Comparison of ENCODE assay signal across 19 cellular contexts in genomic region chr17:31307640-31308039, GRCh38. TPM values are rescaled to one million over a fixed set of nuclear protein-coding genes. Genes with fewer than 3 reads are reported as not detected.
A peak's percentile ranks its signal among the peaks of the same experiment; 100 is the strongest.
DNase-seq lines count a peak whose midpoint lies in the region; ATAC-seq and TF ChIP-seq lines count a peak whose summit lies in the region.
"Had no signal": no experiment of that assay in that cellular context is flagged by ENCODE, and none has a peak within 500 bp of the region (broad histone marks: within the 10 kb centered on the region; RNA-seq: fewer than 3 reads in every experiment).

No MANE protein-coding gene starts in this region.

- no peak overlapping the region for H3K18ac ChIP-seq in IMR-90 (ENCODE audit: low read depth, low read length)

- H3K27me3 Mint-ChIP-seq in activated CD4-positive, alpha-beta T cell treated with anti-CD3 and anti-CD28 coated beads, Interleukin-2, amount 10 ng/mL, durations not matched to agents 24 days and 14 days: no peaks in the 10 kb centered on the region
- no peaks in the 10 kb centered on the region for H3K27me3 Mint-ChIP-seq in natural killer cell treated with Interleukin-12 subunit alpha and Interleukin-12 subunit beta and Interleukin-15 and Interleukin-18, amount 100 ng/mL, for 72 hours

- H3K27me3 ChIP-seq in IMR-90 (ENCODE audit: control insufficient read depth, insufficient read depth, low read length): no peaks in the 10 kb centered on the region
- H3K27me3 ChIP-seq: hepatocyte, testis had no signal

- H2BK15ac ChIP-seq in IMR-90 (ENCODE audit: low read depth, low read length): no peak overlapping the region

- no peak overlapping the region for H3K14ac ChIP-seq in IMR-90 (replicated peaks; ENCODE audit: low read depth, low read length)

- no peak for TF ChIP-seq POLR2A in IMR-90 (IDR thresholded peaks at IDR 0.05; ENCODE audit: low read depth, low read length)

- no peak overlapping the region for H4K91ac ChIP-seq in IMR-90 (ENCODE audit: insufficient read depth, low read depth, low read length)

- H2AK9ac ChIP-seq in IMR-90 (replicated peaks; ENCODE audit: low read depth, low read length, poor library complexity): no peak overlapping the region

- TF ChIP-seq RAD21 in IMR-90 (IDR thresholded peaks at IDR 0.05; ENCODE audit: low read length): no peak

- no peak overlapping the region for H4K5ac ChIP-seq in IMR-90 (ENCODE audit: low read depth, low read length)

- H3K27ac Mint-ChIP-seq in activated CD4-positive, alpha-beta T cell treated with anti-CD3 and anti-CD28 coated beads, Interleukin-2, amount 10 ng/mL, durations not matched to agents 24 days and 14 days: peak overlapping the region; percentile 91
- peak overlapping the region in 1 of 2 donors; percentile 84 for H3K27ac Mint-ChIP-seq in activated naive CD4-positive, alpha-beta T cell treated with anti-CD3 and anti-CD28 coated beads, Interleukin-2, amount 50 U/mL, for 72 hours
- H3K27ac Mint-ChIP-seq in natural killer cell treated with Interleukin-12 subunit alpha and Interleukin-12 subunit beta and Interleukin-15 and Interleukin-18, amount 100 ng/mL, for 72 hours: peak overlapping the region; percentile 90 to 93
- H3K27ac Mint-ChIP-seq: WTC11 had no signal

- H4K8ac ChIP-seq in IMR-90 (ENCODE audit: low read depth in 2 of 2, low read length in 2 of 2): no peak overlapping the region

- H3K4me1 ChIP-seq in IMR-90 (ENCODE audit: control insufficient read depth, insufficient read depth, low read length): no peaks in the 10 kb centered on the region
- H3K4me1 ChIP-seq: psoas muscle, testis had no signal

- H3K27ac ChIP-seq in IMR-90 (ENCODE audit: insufficient read depth, low read length): no peak overlapping the region
- H3K27ac ChIP-seq: psoas muscle, testis had no signal

- DNase-seq in activated CD4-positive, alpha-beta T cell treated with anti-CD3 and anti-CD28 coated beads, Interleukin-2, amount 10 ng/mL, durations not matched to agents 24 days and 14 days: no peak
- no peak for DNase-seq in activated CD4-positive, alpha-beta T cell treated with anti-CD3 and anti-CD28 coated beads for 4 hours
- DNase-seq in IMR-90 (no peak), NCI-H2081 (lab: John Stamatoyannopoulos, UW) (no peak)
- DNase-seq in activated naive CD4-positive, alpha-beta T cell treated with anti-CD3 and anti-CD28 coated beads, Interleukin-2, amount 50 U/mL, for 72 hours (ENCODE audit: low spot score in 2 of 2): no peak
- no peak for DNase-seq in natural killer cell treated with Interleukin-12 subunit alpha and Interleukin-12 subunit beta and Interleukin-15 and Interleukin-18, amount 100 ng/mL, for 72 hours (ENCODE audit: low spot score)
- DNase-seq: NCI-H1930; NCI-H524; psoas muscle; stimulated activated CD4-positive, alpha-beta T cell treated with anti-CD3 and anti-CD28 coated beads, Interleukin-15, amount 100 ng/mL, for 24 hours; testis had no signal

- in situ Hi-C loops in IMR-90 (cut with MboI; ENCODE audit: low sequenced_read_pairs): no loop called here

- dilution Hi-C loops in IMR-90 (cut with HindIII; ENCODE audit: low sequenced_read_pairs, unreplicated experiment): no loop called here

- no peak overlapping the region for H2AFZ ChIP-seq in IMR-90 (replicated peaks; ENCODE audit: low read length, poor library complexity)
- H2AFZ ChIP-seq: hepatocyte had no signal

- H3K4me2 ChIP-seq in IMR-90 (ENCODE audit: low read depth, low read length): no peak overlapping the region
- H3K4me2 ChIP-seq: hepatocyte had no signal

- BruUV-seq in IMR-90 (replicated peaks; lab: Mats Ljungman, UMichigan): no TSS peak

- ATAC-seq in IMR-90 (ENCODE audit: low read depth) (no peak), GM19351 (IDR thresholded peaks at IDR 0.05; ENCODE audit: unreplicated experiment) (no peak), HG02623 (IDR thresholded peaks at IDR 0.05; ENCODE audit: unreplicated experiment) (no peak)
- peak; percentile 28 to 40 for ATAC-seq in activated naive CD4-positive, alpha-beta T cell treated with anti-CD3 and anti-CD28 coated beads, Interleukin-2, amount 50 U/mL, for 72 hours
- ATAC-seq in natural killer cell treated with Interleukin-12 subunit alpha and Interleukin-12 subunit beta and Interleukin-15 and Interleukin-18, amount 100 ng/mL, for 72 hours: no peak
- ATAC-seq: Panc1, psoas muscle, WTC11 had no signal

- no peaks in the 10 kb centered on the region; the same call in none of the 2 replicates for H3K9me1 ChIP-seq in IMR-90 (ENCODE audit: insufficient read depth, low read length)

- H3K79me1 ChIP-seq in IMR-90 (ENCODE audit: low read depth in 1 of 2, low read length in 2 of 2): peaks cover 18 to 40% of the 10 kb centered on the region in 2 experiments; a peak in 3 of 4 replicates

- no peak overlapping the region for H3K4ac ChIP-seq in IMR-90 (ENCODE audit: low read depth, low read length)

- 0 out of 2 replicates have a peak overlapping the region, but pooled peaks have one; percentile 60 for H3K23ac ChIP-seq in IMR-90 (ENCODE audit: low read depth, low read length)

- no peak overlapping the region for H2BK120ac ChIP-seq in IMR-90 (ENCODE audit: low read depth, low read length)

- intact Hi-C loops in activated CD4-positive, alpha-beta T cell treated with anti-CD3 and anti-CD28 coated beads, Interleukin-2, amount 10 ng/mL, durations not matched to agents 24 days and 14 days (cut with micrococcal nuclease): loop anchor here (1.0 kb wide), 1 partner anchor 14 kb away; the partner anchor contains the start of gene EVI2A
- intact Hi-C loops in IMR-90 (cut with micrococcal nuclease): no loop called here

- peak overlapping the region; percentile 93 for H3K4me3 Mint-ChIP-seq in activated CD4-positive, alpha-beta T cell treated with anti-CD3 and anti-CD28 coated beads, Interleukin-2, amount 10 ng/mL, durations not matched to agents 24 days and 14 days
- H3K4me3 Mint-ChIP-seq in natural killer cell treated with Interleukin-12 subunit alpha and Interleukin-12 subunit beta and Interleukin-15 and Interleukin-18, amount 100 ng/mL, for 72 hours: peak overlapping the region; percentile 79
- H3K4me3 Mint-ChIP-seq: WTC11 had no signal

- no peak overlapping the region for H2BK20ac ChIP-seq in IMR-90 (ENCODE audit: low read depth, low read length)

- peaks cover 52% of the 10 kb centered on the region for H3K36me3 Mint-ChIP-seq in activated CD4-positive, alpha-beta T cell treated with anti-CD3 and anti-CD28 coated beads, Interleukin-2, amount 10 ng/mL, durations not matched to agents 24 days and 14 days (ENCODE audit: low read depth)
- peaks cover 15 to 38% of the 10 kb centered on the region in 2 donors for H3K36me3 Mint-ChIP-seq in activated naive CD4-positive, alpha-beta T cell treated with anti-CD3 and anti-CD28 coated beads, Interleukin-2, amount 50 U/mL, for 72 hours
- H3K36me3 Mint-ChIP-seq in natural killer cell treated with Interleukin-12 subunit alpha and Interleukin-12 subunit beta and Interleukin-15 and Interleukin-18, amount 100 ng/mL, for 72 hours: peaks cover 31% of the 10 kb centered on the region
- H3K36me3 Mint-ChIP-seq: WTC11 had no signal

- no peaks in the 10 kb centered on the region for H4K20me1 ChIP-seq in IMR-90 (ENCODE audit: insufficient read depth, low read length)

- H3K36me3 ChIP-seq in IMR-90 (ENCODE audit: control insufficient read depth, insufficient read depth, low read length): no peaks in the 10 kb centered on the region; the same call in 1 of the 2 replicates

- no peak overlapping the region for H2BK5ac ChIP-seq in IMR-90 (ENCODE audit: low read depth, low read length, poor library complexity, severe bottlenecking)

- POLR2A ChIA-PET in IMR-90 (lab: Charles Lee; ENCODE audit: unreplicated experiment): no interaction called here

- no CpG with 5 or more reads among the region's 1 CpG for WGBS in IMR-90 (ENCODE audit: extremely low coverage in 2 of 2, insufficient read length in 1 of 2), 2 experiments

- H3K9ac ChIP-seq in IMR-90 (ENCODE audit: low read depth, low read length): no peak overlapping the region

- H3K56ac ChIP-seq in IMR-90 (ENCODE audit: extremely low read depth, insufficient read depth, low read length): no peak overlapping the region

- CTCF ChIA-PET in IMR-90 (lab: Yijun Ruan, JAX): interaction anchor here (0.6 kb wide), 1 partner anchor 283 kb away, joined by 3 read pairs; no protein-coding TSS in a partner anchor

- H3K9me3 Mint-ChIP-seq in activated CD4-positive, alpha-beta T cell treated with anti-CD3 and anti-CD28 coated beads, Interleukin-2, amount 10 ng/mL, durations not matched to agents 24 days and 14 days: peaks cover 21% of the 10 kb centered on the region
- peaks cover 4 to 12% of the 10 kb centered on the region in 2 donors for H3K9me3 Mint-ChIP-seq in activated naive CD4-positive, alpha-beta T cell treated with anti-CD3 and anti-CD28 coated beads, Interleukin-2, amount 50 U/mL, for 72 hours
- H3K9me3 Mint-ChIP-seq in natural killer cell treated with Interleukin-12 subunit alpha and Interleukin-12 subunit beta and Interleukin-15 and Interleukin-18, amount 100 ng/mL, for 72 hours: peaks cover 5% of the 10 kb centered on the region
- H3K9me3 Mint-ChIP-seq: WTC11 had no signal

- no peak overlapping the region for H2AK5ac ChIP-seq in IMR-90 (ENCODE audit: low read depth, low read length)

- H3K9me3 ChIP-seq in IMR-90 (ENCODE audit: control insufficient read depth, insufficient read depth, low read length): no peaks in the 10 kb centered on the region
- H3K9me3 ChIP-seq: psoas muscle, testis had no signal

- TF ChIP-seq CTCF in IMR-90 (conservative IDR thresholded peaks at IDR 0.05; ENCODE audit: low read depth, low read length): no peak

- peaks cover 50% of the 10 kb centered on the region for H3K4me1 Mint-ChIP-seq in activated CD4-positive, alpha-beta T cell treated with anti-CD3 and anti-CD28 coated beads, Interleukin-2, amount 10 ng/mL, durations not matched to agents 24 days and 14 days
- H3K4me1 Mint-ChIP-seq in natural killer cell treated with Interleukin-12 subunit alpha and Interleukin-12 subunit beta and Interleukin-15 and Interleukin-18, amount 100 ng/mL, for 72 hours (ENCODE audit: low read depth in 2 of 2): peaks cover 38 to 71% of the 10 kb centered on the region in 2 donors

- no peak overlapping the region for H3K4me3 ChIP-seq in IMR-90 (ENCODE audit: insufficient read depth, low read depth, low read length)
- H3K4me3 ChIP-seq: hepatocyte, psoas muscle, testis had no signal

RNA-seq across cellular contexts. Expression of gene EVI2B, which starts 6.2 kb away (rescaled TPM):
- total RNA-seq in activated CD4-positive, alpha-beta T cell treated with anti-CD3 and anti-CD28 coated beads, Interleukin-2, amount 10 ng/mL, durations not matched to agents 24 days and 14 days: 16.6 and 18.7 TPM in 2 replicates
- total RNA-seq in IMR-90 (2012; rRNA removed): under 0.01 TPM in 2 replicates
- 0.17 and 0.24 TPM in 2 replicates for polyA plus RNA-seq in IMR-90 (2012; rRNA removed)
- 0.02 and 0.05 TPM in 2 replicates for polyA plus RNA-seq in IMR-90 (2012; cell fraction: cytosol; rRNA removed)
- polyA plus RNA-seq in IMR-90 (2012; cell fraction: nucleus; rRNA removed; ENCODE audit: low replicate concordance): 0.09 TPM in 1 of 2 replicates, not detected in the other
- 10 to 100 TPM in 1 of 2 donors, 1 to 10 TPM in 1; 7.4 to 16.1 TPM for total RNA-seq in activated naive CD4-positive, alpha-beta T cell treated with anti-CD3 and anti-CD28 coated beads, Interleukin-2, amount 50 U/mL, for 72 hours
- 10 to 100 TPM; 16.3 to 28.0 TPM for total RNA-seq in natural killer cell treated with Interleukin-12 subunit alpha and Interleukin-12 subunit beta and Interleukin-15 and Interleukin-18, amount 100 ng/mL, for 72 hours
- total RNA-seq: hepatocyte, HT-29 had no signal
- polyA plus RNA-seq: hepatocyte had no signal

RNA-seq across cellular contexts. Expression of gene OMG, which starts 10.6 kb away (rescaled TPM):
- 0.09 and 0.35 TPM in 2 replicates for total RNA-seq in activated CD4-positive, alpha-beta T cell treated with anti-CD3 and anti-CD28 coated beads, Interleukin-2, amount 10 ng/mL, durations not matched to agents 24 days and 14 days
- total RNA-seq in IMR-90 (2012; rRNA removed): 0.18 TPM in 1 of 2 replicates, not detected in the other
- polyA plus RNA-seq in IMR-90 (2012; rRNA removed): not detected in 2 replicates
- polyA plus RNA-seq in IMR-90 (2012; cell fraction: cytosol; rRNA removed): 0.13 TPM in 1 of 2 replicates, not detected in the other
- polyA plus RNA-seq in IMR-90 (2012; cell fraction: nucleus; rRNA removed; ENCODE audit: low replicate concordance): not detected in 2 replicates
- total RNA-seq in activated naive CD4-positive, alpha-beta T cell treated with anti-CD3 and anti-CD28 coated beads, Interleukin-2, amount 50 U/mL, for 72 hours: under 1 TPM in 1 of 2 donors, not detected in 1; 0.12 TPM
- 1 to 10 TPM in 1 of 2 donors, under 1 TPM in 1; 0.48 to 1.4 TPM for total RNA-seq in natural killer cell treated with Interleukin-12 subunit alpha and Interleukin-12 subunit beta and Interleukin-15 and Interleukin-18, amount 100 ng/mL, for 72 hours
- total RNA-seq: A673, hepatocyte, HT-29, M059J, psoas muscle, testis, WTC11 had no signal

RNA-seq across cellular contexts. Expression of gene EVI2A, which starts 13.8 kb away (rescaled TPM):
- 30.4 and 31.5 TPM in 2 replicates for total RNA-seq in activated CD4-positive, alpha-beta T cell treated with anti-CD3 and anti-CD28 coated beads, Interleukin-2, amount 10 ng/mL, durations not matched to agents 24 days and 14 days
- 0.90 and 1.7 TPM in 2 replicates for total RNA-seq in IMR-90 (2012; rRNA removed)
- 0.40 and 0.50 TPM in 2 replicates for polyA plus RNA-seq in IMR-90 (2012; rRNA removed)
- polyA plus RNA-seq in IMR-90 (2012; cell fraction: cytosol; rRNA removed): 0.02 TPM in 1 of 2 replicates, not detected in the other
- 0.09 TPM in 1 of 2 replicates, not detected in the other for polyA plus RNA-seq in IMR-90 (2012; cell fraction: nucleus; rRNA removed; ENCODE audit: low replicate concordance)
- 10 to 100 TPM; 16.3 to 22.0 TPM for total RNA-seq in activated naive CD4-positive, alpha-beta T cell treated with anti-CD3 and anti-CD28 coated beads, Interleukin-2, amount 50 U/mL, for 72 hours
- 10 to 100 TPM in 1 of 2 donors, 1 to 10 TPM in 1; 6.2 to 13.8 TPM for total RNA-seq in natural killer cell treated with Interleukin-12 subunit alpha and Interleukin-12 subunit beta and Interleukin-15 and Interleukin-18, amount 100 ng/mL, for 72 hours
- total RNA-seq: A673, HT-29 had no signal

Comparison
In these comparisons a context has a peak if more than half of its experiments do, and no peak if none do; other contexts are left out.
1. ATAC-seq: peak in activated naive CD4-positive, alpha-beta T cell treated with anti-CD3 and anti-CD28 coated beads, Interleukin-2, amount 50 U/mL, for 72 hours (2 of 2); none in IMR-90 (single experiment), natural killer cell treated with Interleukin-12 subunit alpha and Interleukin-12 subunit beta and Interleukin-15 and Interleukin-18, amount 100 ng/mL, for 72 hours (0 of 2), GM19351 (single experiment) and HG02623 (single experiment).